ENCODE assay signal across 10 cellular contexts in the genomic region with DNA sequence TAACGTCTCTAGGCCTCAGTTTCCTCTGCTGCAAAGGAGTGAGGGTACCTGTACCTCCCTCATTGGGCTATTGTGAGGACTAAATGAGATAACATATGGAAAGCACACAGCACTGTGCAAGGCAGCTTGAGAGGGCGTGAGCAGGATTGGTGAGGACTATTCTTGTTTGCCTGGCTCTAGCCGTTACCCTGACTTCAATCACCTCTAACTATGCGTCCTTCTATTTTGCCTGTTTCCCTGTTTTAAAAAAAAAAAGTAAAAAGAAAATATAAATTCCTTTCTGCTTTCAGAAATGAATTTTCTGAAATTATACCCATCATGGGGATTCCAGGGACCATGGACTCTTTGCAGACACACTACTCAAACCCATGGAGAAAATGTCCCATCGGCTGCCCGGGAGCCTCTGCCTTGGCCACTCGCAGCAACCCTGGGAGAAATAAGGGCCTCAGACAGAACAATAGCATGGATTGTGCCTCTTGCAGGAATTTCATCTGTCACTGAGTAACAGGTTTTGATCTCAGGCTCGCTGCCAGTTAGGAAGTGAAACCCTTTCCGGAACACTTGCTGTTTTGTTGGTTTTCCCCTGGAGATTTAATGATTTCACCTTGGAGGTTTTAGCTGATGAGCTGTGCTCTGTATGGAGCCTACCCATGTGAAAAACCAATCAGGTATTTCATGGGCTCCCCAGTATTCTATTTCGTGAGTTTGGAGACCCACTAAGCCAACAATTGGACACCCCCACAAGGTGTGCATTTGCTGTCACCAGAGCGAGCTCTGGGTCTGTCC. TPM values are rescaled to one million over a fixed set of nuclear protein-coding genes. Genes with fewer than 3 reads are reported as not detected.
DNase-seq lines count a peak whose midpoint lies in the region; ATAC-seq and TF ChIP-seq lines count a peak whose summit lies in the region.
"Had no signal": no experiment of that assay in that cellular context is flagged by ENCODE, and none has a peak within 500 bp of the region (broad histone marks: within the 10 kb centered on the region; RNA-seq: fewer than 3 reads in every experiment).

No MANE protein-coding gene starts in this region.

- H3K9me3 Mint-ChIP-seq in WTC11: no peaks in the 10 kb centered on the region
- H3K9me3 Mint-ChIP-seq: type B pancreatic cell had no signal

- no peaks in the 10 kb centered on the region for H3K27me3 ChIP-seq in SK-N-SH (ENCODE audit: insufficient read depth)
- H3K27me3 ChIP-seq in upper lobe of left lung: no peaks in the 10 kb centered on the region

- H3K4me3 ChIP-seq in SK-N-SH (ENCODE audit: low read depth in 2 of 2, low read length in 1 of 2) (no peak overlapping the region), upper lobe of left lung (no peak overlapping the region)

- H3K79me2 ChIP-seq in SK-N-SH (ENCODE audit: insufficient read depth): no peaks in the 10 kb centered on the region; the same call in 1 of the 2 replicates
- H3K79me2 ChIP-seq: parathyroid adenoma had no signal

- no peak for DNase-seq in SK-N-SH
- no peak for DNase-seq in WTC11 (ENCODE audit: low spot score)
- DNase-seq in left lobe of liver (ENCODE audit: low spot score): no peak
- peak; percentile 13 to 28 for DNase-seq in upper lobe of left lung
- no peak for DNase-seq in 8988T
- no peak for DNase-seq in stimulated activated CD4-positive, alpha-beta T cell treated with anti-CD3 and anti-CD28 coated beads, Interleukin-2, amount 100 ng/mL, for 48 hours

- POLR2A ChIA-PET in SK-N-SH (lab: Yijun Ruan, JAX) (no interaction called here), WTC11 (lab: Charles Lee) (interaction anchor here (1.2 kb wide), 1 partner anchor 12 kb away, joined by 3 read pairs; no protein-coding TSS in a partner anchor)

- no peaks in the 10 kb centered on the region for H4K20me1 ChIP-seq in SK-N-SH (ENCODE audit: insufficient read depth)

- H3K36me3 Mint-ChIP-seq in WTC11: no peaks in the 10 kb centered on the region
- H3K36me3 Mint-ChIP-seq: type B pancreatic cell had no signal

- CTCF ChIA-PET in SK-N-SH (lab: Yijun Ruan, JAX): no interaction called here
- CTCF ChIA-PET in WTC11 (lab: Charles Lee): interaction anchor here (1.0 to 2.6 kb wide), 3 partner anchors 8 to 251 kb away, joined by 3 to 17 read pairs (median 4); a partner anchor contains a TSS

- H3K9ac ChIP-seq in SK-N-SH: no peak overlapping the region
- H3K9ac ChIP-seq: parathyroid adenoma had no signal

- H3K36me3 ChIP-seq in SK-N-SH (replicated peaks in 1 of 2; ENCODE audit: control insufficient read depth in 1 of 2, insufficient read depth in 2 of 2, low read length in 1 of 2): peaks cover 0 to 13% of the 10 kb centered on the region in 2 experiments
- no peaks in the 10 kb centered on the region for H3K36me3 ChIP-seq in upper lobe of left lung

- no peak overlapping the region for H3K4me2 ChIP-seq in SK-N-SH

- H3K9me2 ChIP-seq in SK-N-SH: no peaks in the 10 kb centered on the region

- WGBS in SK-N-SH (ENCODE audit: low lambda C conversion rate): 77% methylated on average over 11 of the region's 11 CpGs
- WGBS in upper lobe of left lung, 2 donors: 69 to 75% methylated on average over 11 of the region's 11 CpGs

- H3K27ac ChIP-seq in SK-N-SH (ENCODE audit: low read depth in 2 of 2, low read length in 1 of 2): no peak overlapping the region
- peak overlapping the region; percentile 66 to 84 (median 70) for H3K27ac ChIP-seq in upper lobe of left lung
- H3K27ac ChIP-seq: parathyroid adenoma had no signal

- ATAC-seq in SK-N-SH treated with all-trans-retinoic acid at 6 μM for 48 hours (no peak), WTC11 (no peak), left lobe of liver (peak; percentile 40), upper lobe of left lung (ENCODE audit: low FRiP score in 2 of 2) (peak in 1 of 2 donors; percentile 6), GM21619 (IDR thresholded peaks at IDR 0.05; ENCODE audit: unreplicated experiment) (no peak)

- H3K27me3 Mint-ChIP-seq in WTC11 (ENCODE audit: low read depth): no peaks in the 10 kb centered on the region
- H3K27me3 Mint-ChIP-seq: type B pancreatic cell had no signal

- TF ChIP-seq EP300 in SK-N-SH (IDR thresholded peaks at IDR 0.05; ENCODE audit: borderline replicate concordance in 1 of 2, low read depth in 1 of 2, low read length in 1 of 2): 0 out of 4 replicates have a peak, but pooled peaks of 1 of the 2 experiments have one; percentile 20
- peak in 2 of 4 donors; percentile 79 to 82 for TF ChIP-seq EP300 in upper lobe of left lung (IDR thresholded peaks at IDR 0.05)

- H3K4me1 Mint-ChIP-seq in WTC11: peaks cover 37% of the 10 kb centered on the region

- no peak overlapping the region for H2AFZ ChIP-seq in SK-N-SH (ENCODE audit: low read depth)

- H3K4me1 ChIP-seq in SK-N-SH (ENCODE audit: control insufficient read depth in 1 of 2, insufficient read depth in 2 of 2, low read depth in 1 of 2, low read length in 1 of 2) (no peaks in the 10 kb centered on the region; a peak in 1 of 4 replicates), upper lobe of left lung (peaks cover 32 to 44% (median 40%) of the 10 kb centered on the region in 4 donors)
- H3K4me1 ChIP-seq: parathyroid adenoma had no signal

- no peak overlapping the region; the same call in 1 of the 2 replicates for H3K27ac Mint-ChIP-seq in WTC11

- no peak overlapping the region for H3K4me3 Mint-ChIP-seq in WTC11

- H3K9me3 ChIP-seq in SK-N-SH: peaks cover 4% of the 10 kb centered on the region; the same call in 1 of the 2 replicates
- H3K9me3 ChIP-seq in upper lobe of left lung: no peaks in the 10 kb centered on the region

- TF ChIP-seq RAD21 in SK-N-SH (IDR thresholded peaks at IDR 0.05; ENCODE audit: low read length): no peak

- TF ChIP-seq CTCF in SK-N-SH (IDR thresholded peaks at IDR 0.05) (no peak), WTC11 (IDR thresholded peaks at IDR 0.05) (no peak), upper lobe of left lung (IDR thresholded peaks at IDR 0.05) (no peak)

- H3F3A ChIP-seq in SK-N-SH (replicated peaks; ENCODE audit: insufficient read depth): peaks cover 3% of the 10 kb centered on the region

- TF ChIP-seq POLR2A in upper lobe of left lung (IDR thresholded peaks at IDR 0.05): no peak

TF ChIP-seq in SK-N-SH, 30 proteins besides CTCF, POLR2A, EP300 and RAD21 (continues in another document):
- TF ChIP-seq FOSL2 (IDR thresholded peaks at IDR 0.05; ENCODE audit: borderline replicate concordance, low read depth) (no peak), EZH2phosphoT487 (IDR thresholded peaks at IDR 0.05; ENCODE audit: borderline replicate concordance, low read depth) (no peak), TEAD4 (IDR thresholded peaks at IDR 0.05; ENCODE audit: borderline replicate concordance, insufficient read depth) (peak; percentile 33; the same call in 1 of the 2 replicates), TCF12 (IDR thresholded peaks at IDR 0.05) (peak; percentile 37)
- TF ChIP-seq, protein P1, sequence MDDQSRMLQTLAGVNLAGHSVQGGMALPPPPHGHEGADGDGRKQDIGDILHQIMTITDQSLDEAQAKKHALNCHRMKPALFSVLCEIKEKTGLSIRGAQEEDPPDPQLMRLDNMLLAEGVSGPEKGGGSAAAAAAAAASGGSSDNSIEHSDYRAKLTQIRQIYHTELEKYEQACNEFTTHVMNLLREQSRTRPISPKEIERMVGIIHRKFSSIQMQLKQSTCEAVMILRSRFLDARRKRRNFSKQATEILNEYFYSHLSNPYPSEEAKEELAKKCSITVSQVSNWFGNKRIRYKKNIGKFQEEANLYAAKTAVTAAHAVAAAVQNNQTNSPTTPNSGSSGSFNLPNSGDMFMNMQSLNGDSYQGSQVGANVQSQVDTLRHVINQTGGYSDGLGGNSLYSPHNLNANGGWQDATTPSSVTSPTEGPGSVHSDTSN (IDR thresholded peaks at IDR 0.05): peak; percentile 23; the same call in 1 of the 2 replicates

TF ChIP-seq in SK-N-SH treated with all-trans-retinoic acid at 6 μM for 48 hours, 23 proteins besides CTCF, POLR2A, EP300 and RAD21 (continues in another document):
- TF ChIP-seq TOX (CRISPR knock-in tag; IDR thresholded peaks at IDR 0.05; ENCODE audit: borderline replicate concordance): no peak
- no peak for TF ChIP-seq BACH2 (CRISPR knock-in tag; IDR thresholded peaks at IDR 0.05; ENCODE audit: borderline replicate concordance)
- TF ChIP-seq CSDC2 (CRISPR knock-in tag; IDR thresholded peaks at IDR 0.05): no peak
- no peak for TF ChIP-seq ARNTL (CRISPR knock-in tag; IDR thresholded peaks at IDR 0.05; ENCODE audit: borderline replicate concordance, low read depth)
- TF ChIP-seq ZFP30 (CRISPR knock-in tag; IDR thresholded peaks at IDR 0.05): no peak

TF ChIP-seq in WTC11, 78 proteins besides CTCF, POLR2A, EP300 and RAD21:
- TF ChIP-seq GABPB1 (CRISPR knock-in tag; IDR thresholded peaks at IDR 0.05) (0 out of 2 replicates have a peak, but pooled peaks have one; percentile 17), ELF4 (CRISPR knock-in tag; IDR thresholded peaks at IDR 0.05; ENCODE audit: low read depth) (no peak)
- TF ChIP-seq, protein P2, sequence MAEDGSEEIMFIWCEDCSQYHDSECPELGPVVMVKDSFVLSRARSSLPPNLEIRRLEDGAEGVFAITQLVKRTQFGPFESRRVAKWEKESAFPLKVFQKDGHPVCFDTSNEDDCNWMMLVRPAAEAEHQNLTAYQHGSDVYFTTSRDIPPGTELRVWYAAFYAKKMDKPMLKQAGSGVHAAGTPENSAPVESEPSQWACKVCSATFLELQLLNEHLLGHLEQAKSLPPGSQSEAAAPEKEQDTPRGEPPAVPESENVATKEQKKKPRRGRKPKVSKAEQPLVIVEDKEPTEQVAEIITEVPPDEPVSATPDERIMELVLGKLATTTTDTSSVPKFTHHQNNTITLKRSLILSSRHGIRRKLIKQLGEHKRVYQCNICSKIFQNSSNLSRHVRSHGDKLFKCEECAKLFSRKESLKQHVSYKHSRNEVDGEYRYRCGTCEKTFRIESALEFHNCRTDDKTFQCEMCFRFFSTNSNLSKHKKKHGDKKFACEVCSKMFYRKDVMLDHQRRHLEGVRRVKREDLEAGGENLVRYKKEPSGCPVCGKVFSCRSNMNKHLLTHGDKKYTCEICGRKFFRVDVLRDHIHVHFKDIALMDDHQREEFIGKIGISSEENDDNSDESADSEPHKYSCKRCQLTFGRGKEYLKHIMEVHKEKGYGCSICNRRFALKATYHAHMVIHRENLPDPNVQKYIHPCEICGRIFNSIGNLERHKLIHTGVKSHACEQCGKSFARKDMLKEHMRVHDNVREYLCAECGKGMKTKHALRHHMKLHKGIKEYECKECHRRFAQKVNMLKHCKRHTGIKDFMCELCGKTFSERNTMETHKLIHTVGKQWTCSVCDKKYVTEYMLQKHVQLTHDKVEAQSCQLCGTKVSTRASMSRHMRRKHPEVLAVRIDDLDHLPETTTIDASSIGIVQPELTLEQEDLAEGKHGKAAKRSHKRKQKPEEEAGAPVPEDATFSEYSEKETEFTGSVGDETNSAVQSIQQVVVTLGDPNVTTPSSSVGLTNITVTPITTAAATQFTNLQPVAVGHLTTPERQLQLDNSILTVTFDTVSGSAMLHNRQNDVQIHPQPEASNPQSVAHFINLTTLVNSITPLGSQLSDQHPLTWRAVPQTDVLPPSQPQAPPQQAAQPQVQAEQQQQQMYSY (CRISPR knock-in tag; IDR thresholded peaks at IDR 0.05): no peak

RNA-seq across cellular contexts. Expression of a gene that starts 55.6 kb away (rescaled TPM):
- 14.7 and 16.6 TPM in 2 replicates for polyA plus RNA-seq in SK-N-SH (2012; rRNA removed)
- 20.5 and 21.4 TPM in 2 replicates for polyA plus RNA-seq in SK-N-SH (2012; cell fraction: cytosol; rRNA removed)
- 5.5 and 9.3 TPM in 2 replicates for polyA plus RNA-seq in SK-N-SH (2012; cell fraction: nucleus; rRNA removed)
- total RNA-seq in WTC11 (2021): 5.4 to 6.3 TPM (median 5.5 TPM) in 3 replicates
- total RNA-seq in left lobe of liver: not detected
- total RNA-seq in upper lobe of left lung: 1 to 10 TPM in 1 of 6 donors, under 1 TPM in 2, not detected in 3; 0.30 to 2.1 (median 0.92) TPM

Comparison
In these comparisons a context has a peak if more than half of its experiments do, and no peak if none do; other contexts are left out.
1. DNase-seq: peak in upper lobe of left lung (2 of 2); none in SK-N-SH (single experiment), WTC11 (single experiment), left lobe of liver (single experiment), 8988T (single experiment) and stimulated activated CD4-positive, alpha-beta T cell treated with anti-CD3 and anti-CD28 coated beads, Interleukin-2, amount 100 ng/mL, for 48 hours (0 of 2).
2. H3K27ac ChIP-seq: peak in upper lobe of left lung (4 of 4); none in SK-N-SH (0 of 2).